In genomic region chr13:106003651-106004050, GRCh38 we compare ENCODE assay signal across 18 cellular contexts.
"Had no signal": no experiment of that assay in that cellular context is flagged by ENCODE, and none has a peak within 500 bp of the region (broad histone marks: within the 10 kb centered on the region; RNA-seq: fewer than 3 reads in every experiment).

No MANE protein-coding gene starts in this region.

- DNase-seq: KBM-7; MG63; NCI-H1092 treated with DMSO at 0.1 percent for 48 hours; NCI-H1436; NCI-H187; NCI-H2029; NCI-H2081 treated with DMSO at 0.1 percent for 48 hours; NCI-H2171 treated with DMSO at 0.1 percent for 48 hours; NCI-H345; NCI-H446 treated with DMSO at 0.1 percent for 48 hours; NCI-H524; NCI-H526 treated with DMSO at 0.1 percent for 48 hours; NK-92 treated with Interleukin-12 subunit alpha and Interleukin-12 subunit beta, amount 100 ng/mL, for 24 hours; PC-3; SHP77 treated with DMSO at 0.1 percent for 48 hours; SJCRH30; T-helper 1 cell; T-helper 17 cell had no signal

- H3K4me3 ChIP-seq: MG63, SJCRH30 had no signal

- H3K4me3 Mint-ChIP-seq: T-helper 17 cell had no signal

- H3K36me3 ChIP-seq: MG63, SJCRH30 had no signal

- H3K27me3 ChIP-seq: MG63, SJCRH30 had no signal

- H3K27ac ChIP-seq: SJCRH30 had no signal

- H3K27me3 Mint-ChIP-seq: T-helper 17 cell had no signal

- H3K9me3 ChIP-seq: MG63, SJCRH30 had no signal

- H3K27ac Mint-ChIP-seq: T-helper 17 cell had no signal

- H3K4me1 Mint-ChIP-seq: T-helper 17 cell had no signal
